9 cellular contexts compared by ENCODE assay signal in genomic region chr4:80471701-80472100, GRCh38.
DNase-seq lines count a peak whose midpoint lies in the region; ATAC-seq, FAIRE-seq and TF ChIP-seq lines count a peak whose summit lies in the region.
"Had no signal": no experiment of that assay in that cellular context is flagged by ENCODE, and none has a peak within 500 bp of the region (broad histone marks: within the 10 kb centered on the region; RNA-seq: fewer than 3 reads in every experiment).

No MANE protein-coding gene starts in this region.

- H3K27me3 Mint-ChIP-seq in activated CD8-positive, alpha-beta T cell treated with anti-CD3 and anti-CD28 coated beads for 36 hours = no peaks in the 10 kb centered on the region

- H3K27me3 ChIP-seq in adipocyte (replicated peaks; ENCODE audit: control insufficient read depth, insufficient read depth, low read length) = no peaks in the 10 kb centered on the region
- no peaks in the 10 kb centered on the region for H3K27me3 ChIP-seq in BE2C

- H3K9ac ChIP-seq in adipocyte (ENCODE audit: low read length) = no peak overlapping the region

- H3K27ac Mint-ChIP-seq in activated CD8-positive, alpha-beta T cell treated with anti-CD3 and anti-CD28 coated beads for 36 hours = no peak overlapping the region

- FAIRE-seq in A549 (lab: Jason Lieb, UNC) = no peak

- H3K4me3 Mint-ChIP-seq in activated CD8-positive, alpha-beta T cell treated with anti-CD3 and anti-CD28 coated beads for 36 hours = no peak overlapping the region

- ATAC-seq in A549 (no peak), left lobe of liver (peak; percentile 98)
- no peak for ATAC-seq in activated CD8-positive, alpha-beta T cell treated with anti-CD3 and anti-CD28 coated beads for 36 hours

- TF ChIP-seq RAD21 in A549 (conservative IDR thresholded peaks at IDR 0.05 in 1 of 2, IDR thresholded peaks at IDR 0.05 in 1 of 2) = no peak

- 0 out of 3 replicates have a peak overlapping the region, but pooled peaks have one; percentile 28 for H3K4me2 ChIP-seq in A549

- DNase-seq in A549 (ENCODE audit: low read depth in 1 of 2, low spot score in 1 of 2) = no peak
- DNase-seq in M059J (ENCODE audit: low read depth) = peak; percentile 46
- no peak for DNase-seq in adipocyte (ENCODE audit: low read depth)
- DNase-seq in left lobe of liver (ENCODE audit: low spot score) = peak; percentile 47
- no peak for DNase-seq in activated gamma-delta T cell (lab: John Stamatoyannopoulos, UW)
- DNase-seq in BE2C = no peak
- no peak for DNase-seq in NAMALWA (ENCODE audit: low spot score)
- no peak for DNase-seq in activated CD8-positive, alpha-beta T cell treated with anti-CD3 and anti-CD28 coated beads for 36 hours
- DNase-seq: caudate nucleus had no signal

- POLR2A ChIA-PET in A549 (lab: Yijun Ruan, JAX) = no interaction called here
- POLR2A ChIA-PET in activated CD8-positive, alpha-beta T cell treated with anti-CD3 and anti-CD28 coated beads for 36 hours (lab: Charles Lee) = no interaction called here

- 8% methylated on average over 9 of the region's 9 CpGs for WGBS in A549 (ENCODE audit: missing lambda C conversion rate)

- H3K36me3 Mint-ChIP-seq in activated CD8-positive, alpha-beta T cell treated with anti-CD3 and anti-CD28 coated beads for 36 hours (ENCODE audit: low read depth) = no peaks in the 10 kb centered on the region

- H3K9me3 ChIP-seq in A549 = no peaks in the 10 kb centered on the region
- no peaks in the 10 kb centered on the region for H3K9me3 ChIP-seq in adipocyte (ENCODE audit: control insufficient read depth, low read length)
- no peaks in the 10 kb centered on the region for H3K9me3 ChIP-seq in BE2C

- H3K4me1 ChIP-seq in A549 (no peaks in the 10 kb centered on the region), adipocyte (ENCODE audit: control insufficient read depth, insufficient read depth, low read length) (no peaks in the 10 kb centered on the region), BE2C (no peaks in the 10 kb centered on the region)

- H3K9me3 Mint-ChIP-seq in activated CD8-positive, alpha-beta T cell treated with anti-CD3 and anti-CD28 coated beads for 36 hours = no peaks in the 10 kb centered on the region

- no peak for TF ChIP-seq CTCF in A549 (IDR thresholded peaks at IDR 0.05)
- TF ChIP-seq CTCF in BE2C (IDR thresholded peaks at IDR 0.05; ENCODE audit: low read depth, low read length) = no peak
- no peak for TF ChIP-seq CTCF in activated CD8-positive, alpha-beta T cell treated with anti-CD3 and anti-CD28 coated beads for 36 hours (IDR thresholded peaks at IDR 0.05)

- H3K27ac ChIP-seq in A549 = no peak overlapping the region

- no peak for TF ChIP-seq POLR2A in A549 (IDR thresholded peaks at IDR 0.05; ENCODE audit: low read length)

- no peak for TF ChIP-seq EP300 in A549 (IDR thresholded peaks at IDR 0.05)

- H3K4me3 ChIP-seq in A549 (no peak overlapping the region), adipocyte (ENCODE audit: low read length) (peak overlapping the region; percentile 68), BE2C (ENCODE audit: low read depth, low read length) (no peak overlapping the region)

- H3K36me3 ChIP-seq in adipocyte (ENCODE audit: control insufficient read depth, insufficient read depth, low read length, severe bottlenecking) = no peaks in the 10 kb centered on the region
- no peaks in the 10 kb centered on the region for H3K36me3 ChIP-seq in BE2C

- CTCF ChIA-PET in A549 (lab: Yijun Ruan, JAX) = no interaction called here
- CTCF ChIA-PET in activated CD8-positive, alpha-beta T cell treated with anti-CD3 and anti-CD28 coated beads for 36 hours (lab: Charles Lee) = no interaction called here

- H3K4me1 Mint-ChIP-seq in activated CD8-positive, alpha-beta T cell treated with anti-CD3 and anti-CD28 coated beads for 36 hours (ENCODE audit: low read depth) = no peaks in the 10 kb centered on the region

- intact Hi-C loops in activated CD8-positive, alpha-beta T cell treated with anti-CD3 and anti-CD28 coated beads for 36 hours (cut with micrococcal nuclease) = no loop called here

TF ChIP-seq in A549, 52 proteins besides CTCF, POLR2A, EP300 and RAD21:
- TF ChIP-seq NR3C1 (IDR thresholded peaks at IDR 0.05) (no peak), CBX8 (IDR thresholded peaks at IDR 0.05) (no peak), TFCP2L1 (CRISPR knock-in tag; IDR thresholded peaks at IDR 0.05) (no peak), KDM1A (IDR thresholded peaks at IDR 0.05; ENCODE audit: low read depth) (no peak), ZNF302 (CRISPR knock-in tag; IDR thresholded peaks at IDR 0.05) (no peak), HDAC2 (IDR thresholded peaks at IDR 0.05) (no peak), FOXS1 (CRISPR knock-in tag; IDR thresholded peaks at IDR 0.05) (no peak), CHD2 (IDR thresholded peaks at IDR 0.05; ENCODE audit: low read length, partially characterized antibody) (no peak), MYC (IDR thresholded peaks at IDR 0.05; ENCODE audit: borderline replicate concordance, low read length) (no peak), NFE2L2 (conservative IDR thresholded peaks at IDR 0.05; ENCODE audit: low read length) (no peak), JUN (IDR thresholded peaks at IDR 0.05) (no peak), PHF8 (IDR thresholded peaks at IDR 0.05; ENCODE audit: borderline replicate concordance, low read depth) (no peak), HEYL (CRISPR knock-in tag; IDR thresholded peaks at IDR 0.05) (no peak), ZFP36 (IDR thresholded peaks at IDR 0.05; ENCODE audit: borderline replicate concordance, partially characterized antibody) (no peak), ZC3H11A (IDR thresholded peaks at IDR 0.05) (no peak)
- TF ChIP-seq, protein P1, sequence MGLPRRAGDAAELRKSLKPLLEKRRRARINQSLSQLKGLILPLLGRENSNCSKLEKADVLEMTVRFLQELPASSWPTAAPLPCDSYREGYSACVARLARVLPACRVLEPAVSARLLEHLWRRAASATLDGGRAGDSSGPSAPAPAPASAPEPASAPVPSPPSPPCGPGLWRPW (IDR thresholded peaks at IDR 0.05) = no peak

Comparison
In these comparisons a context has a peak if more than half of its experiments do, and no peak if none do; other contexts are left out.
1. DNase-seq: peak in M059J (single experiment) and left lobe of liver (single experiment); none in A549 (0 of 2), adipocyte (single experiment), activated gamma-delta T cell (single experiment), BE2C (single experiment), NAMALWA (single experiment) and activated CD8-positive, alpha-beta T cell treated with anti-CD3 and anti-CD28 coated beads for 36 hours (single experiment).